ENCODE assay signal across 29 cellular contexts in genomic region chr10:30491832-30492530, GRCh38. TPM values are rescaled to one million over a fixed set of nuclear protein-coding genes. Genes with fewer than 3 reads are reported as not detected.
DNase-seq lines count a peak whose midpoint lies in the region; ATAC-seq and TF ChIP-seq lines count a peak whose summit lies in the region.
"Had no signal": no experiment of that assay in that cellular context is flagged by ENCODE, and none has a peak within 500 bp of the region (broad histone marks: within the 10 kb centered on the region; RNA-seq: fewer than 3 reads in every experiment).

No MANE protein-coding gene starts in this region.

- H4K20me1 ChIP-seq in DND-41 (ENCODE audit: insufficient read depth, low read length) (no peaks in the 10 kb centered on the region), Loucy (ENCODE audit: insufficient read depth, low read length, poor library complexity, severe bottlenecking) (no peaks in the 10 kb centered on the region)

- 0 out of 3 replicates have a peak, but pooled peaks have one; percentile 29 for ATAC-seq in DND-41 (ENCODE audit: insufficient read depth, low read depth)
- no peak for ATAC-seq in central memory CD8-positive, alpha-beta T cell (replicated peaks; ENCODE audit: extremely low read depth, poor library complexity, severe bottlenecking)
- ATAC-seq: left ventricle myocardium superior, Right ventricle myocardium inferior, WTC11 had no signal

- H2BK120ac ChIP-seq in neuronal stem cell (ENCODE audit: low read depth, low read length) = no peak overlapping the region

- no peaks in the 10 kb centered on the region for H3K9me2 ChIP-seq in Loucy (replicated peaks; ENCODE audit: low read depth, low read length)

- H3K4me1 ChIP-seq in DND-41 (ENCODE audit: insufficient read depth, low read length) = peaks cover 12% of the 10 kb centered on the region
- peaks cover 68% of the 10 kb centered on the region for H3K4me1 ChIP-seq in Loucy (ENCODE audit: insufficient read depth, low read length, poor library complexity, severe bottlenecking)
- peaks cover 58 to 100% (median 82%) of the 10 kb centered on the region in 6 donors for H3K4me1 ChIP-seq in spleen
- peaks cover 4 to 5% of the 10 kb centered on the region in 2 donors for H3K4me1 ChIP-seq in neuronal stem cell (ENCODE audit: control insufficient read depth in 2 of 2, insufficient read depth in 1 of 2, low read depth in 1 of 2, low read length in 2 of 2)
- H3K4me1 ChIP-seq: parathyroid adenoma, tibial artery had no signal

- H3K14ac ChIP-seq in neuronal stem cell (ENCODE audit: low read length) = no peak overlapping the region

- H3K4me2 ChIP-seq in DND-41 (ENCODE audit: insufficient read depth, low read length) = no peak overlapping the region
- H3K4me2 ChIP-seq in Loucy (ENCODE audit: low read depth, low read length, poor library complexity, severe bottlenecking) = peak overlapping the region; percentile 41
- H3K4me2 ChIP-seq in neuronal stem cell (ENCODE audit: insufficient read depth, low read length, poor library complexity, severe bottlenecking) = no peak overlapping the region
- H3K4me2 ChIP-seq: KMS-11 had no signal

- no peak overlapping the region for H4K91ac ChIP-seq in neuronal stem cell (ENCODE audit: low read depth, low read length, poor library complexity)

- H3K27ac Mint-ChIP-seq in central memory CD8-positive, alpha-beta T cell (ENCODE audit: low read depth) = peak overlapping the region; percentile 95
- H3K27ac Mint-ChIP-seq: brain, nephron, WTC11 had no signal

- 52 to 69% (median 66%) methylated on average over 4 to 5 of the region's 5 CpGs for whole genome bisulfite sequencing in spleen, 5 donors
- no CpG with 5 or more reads among the region's 5 CpGs for WGBS in neuronal stem cell (ENCODE audit: extremely low coverage in 2 of 2, insufficient read length in 2 of 2, insufficient replicate concordance in 1 of 2), 2 donors

- peaks cover 3% of the 10 kb centered on the region for H3K27me3 ChIP-seq in DND-41 (ENCODE audit: insufficient read depth, low read length, poor library complexity)
- no peaks in the 10 kb centered on the region for H3K27me3 ChIP-seq in Loucy (ENCODE audit: insufficient read depth, low read length, poor library complexity, severe bottlenecking)
- no peaks in the 10 kb centered on the region for H3K27me3 ChIP-seq in spleen (replicated peaks in 1 of 7)
- H3K27me3 ChIP-seq in neuronal stem cell (ENCODE audit: control insufficient read depth in 3 of 3, insufficient read depth in 3 of 3, low read depth in 1 of 3, low read length in 3 of 3) = peaks cover 0 to 35% (median 0%) of the 10 kb centered on the region in 3 experiments
- H3K27me3 ChIP-seq: adrenal gland, esophagus muscularis mucosa, right lobe of liver, tibial artery had no signal

- H3K9ac ChIP-seq in DND-41 (ENCODE audit: low read depth, low read length) (no peak overlapping the region), Loucy (ENCODE audit: low read depth, low read length, poor library complexity, severe bottlenecking) (peak overlapping the region; percentile 32), neuronal stem cell (ENCODE audit: low read depth, low read length, poor library complexity) (no peak overlapping the region)
- H3K9ac ChIP-seq: KMS-11, parathyroid adenoma had no signal

- H2AFZ ChIP-seq in DND-41 (ENCODE audit: low read depth, low read length) (no peak overlapping the region), Loucy (ENCODE audit: low read length) (peak overlapping the region; percentile 26; the same call in 1 of the 2 replicates), neuronal stem cell (ENCODE audit: low read length) (no peak overlapping the region)
- H2AFZ ChIP-seq: parathyroid adenoma had no signal

- no peaks in the 10 kb centered on the region for H3F3A ChIP-seq in Loucy (ENCODE audit: low read depth)

- H3K18ac ChIP-seq in neuronal stem cell (ENCODE audit: low read length) = no peak overlapping the region

- peaks cover 88% of the 10 kb centered on the region for H3K4me1 Mint-ChIP-seq in central memory CD8-positive, alpha-beta T cell

- H4K8ac ChIP-seq in neuronal stem cell (ENCODE audit: low read depth, low read length) = no peak overlapping the region

- intact Hi-C loops in spleen (cut with DNase I; ENCODE audit: low total_unique reads) = no loop called here

- H3K36me3 Mint-ChIP-seq in central memory CD8-positive, alpha-beta T cell (ENCODE audit: insufficient read depth) = peaks cover 7% of the 10 kb centered on the region
- H3K36me3 Mint-ChIP-seq: brain, WTC11 had no signal

- no peak overlapping the region for H2BK5ac ChIP-seq in neuronal stem cell (ENCODE audit: low read length)

- H3K79me2 ChIP-seq in DND-41 (ENCODE audit: insufficient read depth, low read length) (no peaks in the 10 kb centered on the region), Loucy (ENCODE audit: insufficient read depth, low read length) (no peaks in the 10 kb centered on the region)
- H3K79me2 ChIP-seq: parathyroid adenoma had no signal

- no peaks in the 10 kb centered on the region for H3K79me1 ChIP-seq in neuronal stem cell (ENCODE audit: low read depth, low read length)

- H3K9me3 ChIP-seq in DND-41 (ENCODE audit: insufficient read depth, low read length, severe bottlenecking) = no peaks in the 10 kb centered on the region
- no peaks in the 10 kb centered on the region for H3K9me3 ChIP-seq in Loucy (ENCODE audit: insufficient read depth, low read depth, low read length)
- H3K9me3 ChIP-seq in spleen = no peaks in the 10 kb centered on the region
- H3K9me3 ChIP-seq in neuronal stem cell (replicated peaks in 1 of 2; ENCODE audit: control insufficient read depth in 2 of 2, insufficient read depth in 1 of 2, low read depth in 1 of 2, low read length in 2 of 2) = no peaks in the 10 kb centered on the region
- H3K9me3 ChIP-seq: adrenal gland, esophagus muscularis mucosa, right lobe of liver, stomach, tibial artery had no signal

- peak overlapping the region; percentile 47 for H3K4me3 Mint-ChIP-seq in central memory CD8-positive, alpha-beta T cell
- H3K4me3 Mint-ChIP-seq: brain, nephron, WTC11 had no signal

- no peak for TF ChIP-seq POLR2A in spleen (IDR thresholded peaks at IDR 0.05)

- TF ChIP-seq CTCF in DND-41 (IDR thresholded peaks at IDR 0.05; ENCODE audit: borderline replicate concordance, extremely low read depth, low read length, poor library complexity, severe bottlenecking) (no peak), Loucy (conservative IDR thresholded peaks at IDR 0.05; ENCODE audit: low read length) (no peak), spleen (IDR thresholded peaks at IDR 0.05 in 8 of 11, conservative IDR thresholded peaks at IDR 0.05 in 3 of 11) (no peak)

- DNase-seq in DND-41 = no peak
- no peak for DNase-seq in central memory CD8-positive, alpha-beta T cell (ENCODE audit: low spot score in 2 of 2)
- DNase-seq in spleen = no peak
- DNase-seq in neuronal stem cell (ENCODE audit: low spot score) = no peak
- DNase-seq in iPS-NIHi11 (ENCODE audit: low spot score) = no peak
- DNase-seq in GOT3 (lab: John Stamatoyannopoulos, UW) = no peak
- DNase-seq: activated gamma-delta T cell; activated T-cell treated with anti-CD3 and anti-CD28 coated beads for 4 hours; DMS53; effector CD8-positive, alpha-beta T cell; hippocampal formation; left ventricle myocardium superior; midbrain; NCI-H1048; NCI-H1694 treated with DMSO at 0.1 percent for 48 hours; NCI-H226; right lobe of liver; stomach; T-helper 9 cell; tibial artery had no signal

- H3K4me3 ChIP-seq in DND-41 (ENCODE audit: low read depth in 1 of 2, low read length in 2 of 2) = no peak overlapping the region
- no peak overlapping the region for H3K4me3 ChIP-seq in Loucy (ENCODE audit: low read length, poor library complexity, severe bottlenecking)
- H3K4me3 ChIP-seq in spleen = no peak overlapping the region
- H3K4me3 ChIP-seq in neuronal stem cell (ENCODE audit: low read length in 2 of 2) = no peak overlapping the region
- H3K4me3 ChIP-seq: adrenal gland, esophagus muscularis mucosa, right lobe of liver, stomach, tibial artery had no signal

- no peak overlapping the region for H3K4ac ChIP-seq in neuronal stem cell (ENCODE audit: low read length)

- no peak overlapping the region for H2BK12ac ChIP-seq in neuronal stem cell (ENCODE audit: low read length)

- no peak overlapping the region for H2AK5ac ChIP-seq in neuronal stem cell (ENCODE audit: low read depth, low read length)

- no peaks in the 10 kb centered on the region for H3K9me3 Mint-ChIP-seq in central memory CD8-positive, alpha-beta T cell
- H3K9me3 Mint-ChIP-seq: brain, nephron, WTC11 had no signal

- no peaks in the 10 kb centered on the region for H3K27me3 Mint-ChIP-seq in central memory CD8-positive, alpha-beta T cell

- H3K36me3 ChIP-seq in DND-41 (ENCODE audit: insufficient read depth, low read length) (no peaks in the 10 kb centered on the region), Loucy (ENCODE audit: insufficient read depth, low read length) (no peaks in the 10 kb centered on the region), spleen (no peaks in the 10 kb centered on the region), neuronal stem cell (replicated peaks in 1 of 2; ENCODE audit: control insufficient read depth in 2 of 2, insufficient read depth in 2 of 2, low read length in 2 of 2) (no peaks in the 10 kb centered on the region)
- H3K36me3 ChIP-seq: adrenal gland, esophagus muscularis mucosa, right lobe of liver, stomach, tibial artery had no signal

- H2BK15ac ChIP-seq in neuronal stem cell (ENCODE audit: low read length) = no peak overlapping the region

- H3K23ac ChIP-seq in neuronal stem cell (ENCODE audit: low read depth, low read length, poor library complexity) = no peak overlapping the region

- H3K27ac ChIP-seq in DND-41 (ENCODE audit: low read length) = no peak overlapping the region
- H3K27ac ChIP-seq in spleen = peak overlapping the region in 6 of 8 donors; percentile 32 to 87 (median 72)
- H3K27ac ChIP-seq in neuronal stem cell (replicated peaks; ENCODE audit: low read length) = no peak overlapping the region
- H3K27ac ChIP-seq: esophagus muscularis mucosa, KMS-11, parathyroid adenoma, right lobe of liver, stomach, tibial artery had no signal

RNA-seq across cellular contexts. Expression of gene MAP3K8, which starts 58.0 kb away (rescaled TPM):
- 10 to 100 TPM; 36.2 to 84.3 (median 61.8) TPM for total RNA-seq in spleen
- polyA plus RNA-seq in spleen = 10 to 100 TPM; 24.8 to 38.1 (median 28.5) TPM
- polyA plus RNA-seq in neuronal stem cell (2013, experiment 1 of 2) = 3.4 TPM
- 3.5 TPM for polyA plus RNA-seq in neuronal stem cell (2013, experiment 2 of 2)

Comparison
In these comparisons a context has a peak if more than half of its experiments do, and no peak if none do; other contexts are left out.
1. H3K27ac ChIP-seq: peak in spleen (6 of 8); none in DND-41 (single experiment) and neuronal stem cell (single experiment).